8 cellular contexts compared by ENCODE assay signal in genomic region chr6:159555082-159555481, GRCh38.
"Had no signal": no experiment of that assay in that cellular context is flagged by ENCODE, and none has a peak within 500 bp of the region (broad histone marks: within the 10 kb centered on the region; RNA-seq: fewer than 3 reads in every experiment).

No MANE protein-coding gene starts in this region.

- ATAC-seq: GM12878 had no signal

- H3K4me3 ChIP-seq: GM12878 had no signal

- FAIRE-seq: G401.6, GM12878, GM12891, GM12892, GM18507, GM19239 had no signal

- DNase-seq: GDM1, GF-D8 had no signal
